ENCODE assay signal across 23 cellular contexts in genomic region chr11:72491001-72491400, GRCh38.
"Had no signal": no experiment of that assay in that cellular context is flagged by ENCODE, and none has a peak within 500 bp of the region (broad histone marks: within the 10 kb centered on the region; RNA-seq: fewer than 3 reads in every experiment).

No MANE protein-coding gene starts in this region.

- H3K9ac ChIP-seq: neural progenitor cell had no signal

- H3K4me3 ChIP-seq: adrenal gland, lung, neural progenitor cell, prostate gland, skin epidermis, suprapubic skin, vagina had no signal

- H3K4me1 ChIP-seq: adrenal gland, neural progenitor cell, prostate gland, suprapubic skin, vagina had no signal

- H3K9me3 ChIP-seq: adrenal gland, prostate gland, suprapubic skin, vagina had no signal

- H2AFZ ChIP-seq: neural progenitor cell had no signal

- DNase-seq: activated CD4-positive, alpha-beta T cell treated with anti-CD3 and anti-CD28 coated beads, Interleukin-2, amount 50 U/mL, for 4 hours; activated effector memory CD4-positive, alpha-beta T cell treated with anti-CD3 and anti-CD28 coated beads, Interleukin-2, amount 50 U/mL, for 16 hours; activated T-cell treated with anti-CD3 and anti-CD28 coated beads, Interleukin-2, amount 50 U/mL, for 72 hours; adrenal gland; caudate nucleus; erythroblast; foreskin melanocyte; glutamatergic neuron; hippocampal formation; naive B cell; right cardiac atrium; stimulated activated CD4-positive, alpha-beta T cell treated with anti-CD3 and anti-CD28 coated beads, Interleukin-2, amount 100 ng/mL, for 48 hours; T-helper 17 cell; trophoblast cell had no signal

- H3K27me3 ChIP-seq: adrenal gland, neural progenitor cell, suprapubic skin, vagina had no signal

- H3K27ac ChIP-seq: adrenal gland, neural progenitor cell, prostate gland, skin epidermis, suprapubic skin, vagina had no signal

- H3K36me3 ChIP-seq: adrenal gland, neural progenitor cell, prostate gland, suprapubic skin, vagina had no signal

- ATAC-seq: activated T-cell treated with anti-CD3 and anti-CD28 coated beads, Interleukin-2, amount 50 U/mL, for 72 hours; left lobe of liver; right cardiac atrium; T-helper 17 cell had no signal

- H3K4me2 ChIP-seq: neural progenitor cell had no signal

- FAIRE-seq: colon, keratinocyte had no signal
